Comparison of ENCODE assay signal across 24 cellular contexts in the genomic region with DNA sequence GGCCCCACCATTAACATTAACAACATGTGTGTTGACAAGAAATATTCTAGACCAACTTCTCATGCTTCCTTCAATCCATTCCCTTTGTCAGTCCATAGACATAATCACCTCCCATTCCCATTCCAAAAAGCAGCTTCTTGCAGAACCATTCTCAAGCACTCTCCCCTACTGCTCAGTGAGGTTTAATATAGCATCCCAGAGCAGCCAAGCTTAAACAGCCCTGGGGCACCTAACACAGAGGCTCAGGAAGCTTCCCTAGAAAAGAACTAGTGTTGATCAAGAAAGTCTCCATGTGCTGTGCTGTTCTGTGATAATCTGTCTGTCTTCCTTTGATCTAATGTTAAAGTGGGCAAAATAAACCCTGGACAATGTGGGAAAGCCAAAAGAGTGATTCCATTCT.
"Had no signal": no experiment of that assay in that cellular context is flagged by ENCODE, and none has a peak within 500 bp of the region (broad histone marks: within the 10 kb centered on the region; RNA-seq: fewer than 3 reads in every experiment).

No MANE protein-coding gene starts in this region.

- FAIRE-seq: colon, islet of Langerhans had no signal

- H3K9me3 ChIP-seq: esophagus muscularis mucosa, testis, transverse colon had no signal

- DNase-seq: activated B cell treated with CpG ODN at 0.5 μM for 24 hours; activated CD4-positive, alpha-beta T cell treated with anti-CD3 and anti-CD28 coated beads, Interleukin-2, amount 50 U/mL, for 1 hour; activated CD8-positive, alpha-beta T cell treated with anti-CD3 and anti-CD28 coated beads for 36 hours; activated T-cell treated with anti-CD3 and anti-CD28 coated beads, Interleukin-2, amount 50 U/mL, for 48 hours; anterior cingulate cortex; dermis blood vessel endothelial cell; effector CD4-positive, alpha-beta T cell; foreskin keratinocyte; left colon; midbrain; naive thymus-derived CD4-positive, alpha-beta T cell; posterior cingulate gyrus; stimulated activated CD4-positive, alpha-beta T cell treated with anti-CD3 and anti-CD28 coated beads, Interleukin-12 subunit alpha, Interleukin-12 subunit beta, amount 100 ng/mL, for 4 hours; stimulated activated CD4-positive, alpha-beta T cell treated with anti-CD3 and anti-CD28 coated beads, Interleukin-4, amount 100 ng/mL, for 1 hour; stimulated activated naive CD8-positive, alpha-beta T cell treated with anti-CD3 and anti-CD28 coated beads, Interleukin-15, Interleukin-2, amounts not matched to agents 100 U/mL and 50 U/mL, for 24 hours; T-helper 2 cell; testis; transverse colon had no signal

- H3K9me3 Mint-ChIP-seq: activated B cell treated with CpG ODN at 0.5 μM for 24 hours; activated CD8-positive, alpha-beta T cell treated with anti-CD3 and anti-CD28 coated beads for 36 hours; activated naive CD4-positive, alpha-beta T cell treated with anti-CD3 and anti-CD28 coated beads, Interleukin-2, amount 50 U/mL, for 72 hours; activated T-helper 2 cell treated with anti-CD3 and anti-CD28 coated beads, Interferon-gamma antibody, Interleukin-2, Interleukin-4, amounts not matched to agents 10 μg/mL and 5 μg/mL and 100 μg/mL, durations not matched to agents 14 hours and 24 hours and 36 hours had no signal

- H3K36me3 Mint-ChIP-seq: activated naive CD4-positive, alpha-beta T cell treated with anti-CD3 and anti-CD28 coated beads, Interleukin-2, amount 50 U/mL, for 72 hours; naive thymus-derived CD4-positive, alpha-beta T cell had no signal

- H3K4me1 ChIP-seq: esophagus muscularis mucosa, testis had no signal

- H3K27me3 ChIP-seq: esophagus muscularis mucosa, foreskin keratinocyte, testis, transverse colon had no signal

- H3K27ac Mint-ChIP-seq: activated B cell treated with CpG ODN at 0.5 μM for 24 hours; activated CD8-positive, alpha-beta T cell treated with anti-CD3 and anti-CD28 coated beads for 36 hours; activated naive CD4-positive, alpha-beta T cell treated with anti-CD3 and anti-CD28 coated beads, Interleukin-2, amount 50 U/mL, for 72 hours; activated T-helper 2 cell treated with anti-CD3 and anti-CD28 coated beads, Interferon-gamma antibody, Interleukin-2, Interleukin-4, amounts not matched to agents 10 μg/mL and 5 μg/mL and 100 μg/mL, durations not matched to agents 14 hours and 24 hours and 36 hours; naive thymus-derived CD4-positive, alpha-beta T cell had no signal

- H3K27ac ChIP-seq: esophagus muscularis mucosa, foreskin keratinocyte, skin epidermis, testis, transverse colon had no signal

- H3K4me3 Mint-ChIP-seq: activated B cell treated with CpG ODN at 0.5 μM for 24 hours; activated CD8-positive, alpha-beta T cell treated with anti-CD3 and anti-CD28 coated beads for 36 hours; naive thymus-derived CD4-positive, alpha-beta T cell had no signal

- H3K4me3 ChIP-seq: esophagus muscularis mucosa, skin epidermis, testis, transverse colon had no signal

- H3K4me1 Mint-ChIP-seq: activated B cell treated with CpG ODN at 0.5 μM for 24 hours; naive thymus-derived CD4-positive, alpha-beta T cell had no signal

- H3K36me3 ChIP-seq: esophagus muscularis mucosa, transverse colon had no signal
